Comparison of ENCODE assay signal across 8 cellular contexts in genomic region chr22:39243443-39244072, GRCh38. TPM values are rescaled to one million over a fixed set of nuclear protein-coding genes. Genes with fewer than 3 reads are reported as not detected.
DNase-seq lines count a peak whose midpoint lies in the region; ATAC-seq, FAIRE-seq and TF ChIP-seq lines count a peak whose summit lies in the region.

No MANE protein-coding gene starts in this region.

- no peaks in the 10 kb centered on the region for H3K27me3 Mint-ChIP-seq in Calu3 (ENCODE audit: unreplicated experiment)

- H3K4me3 Mint-ChIP-seq in Calu3 (ENCODE audit: low read depth, unreplicated experiment), result peak overlapping the region; percentile 96

- DNase-seq in Calu3 (no peak), RWPE1 (ENCODE audit: low spot score) (peak; percentile 33), epithelial cell of prostate (ENCODE audit: low read depth, low spot score) (no peak), neuronal stem cell (ENCODE audit: low spot score) (no peak), islet precursor cell (no peak), Kasumi-1 (lab: John Stamatoyannopoulos, UW) (no peak), small intestine (no peak)

- H3K9ac ChIP-seq in neuronal stem cell (ENCODE audit: low read depth, low read length, poor library complexity), result peak overlapping the region; percentile 88

- FAIRE-seq in small intestine (lab: Jason Lieb, UNC), result no peak

- peak overlapping the region; percentile 54 to 83 for H3K4me3 ChIP-seq in neuronal stem cell (ENCODE audit: low read length in 2 of 2)
- H3K4me3 ChIP-seq in small intestine (ENCODE audit: low read depth in 1 of 2, low read length in 2 of 2), result peak overlapping the region in 1 of 2 donors; percentile 24

- peak overlapping the region; percentile 86 for H2AK5ac ChIP-seq in neuronal stem cell (ENCODE audit: low read depth, low read length)

- TF ChIP-seq CTCF in Calu3 (IDR thresholded peaks at IDR 0.05; ENCODE audit: unreplicated experiment) (no peak), RWPE1 (conservative IDR thresholded peaks at IDR 0.05; ENCODE audit: low read depth) (no peak)

- peak overlapping the region; percentile 90 for H3K27ac ChIP-seq in RWPE1
- peak overlapping the region; percentile 76 for H3K27ac ChIP-seq in epithelial cell of prostate
- no peak overlapping the region for H3K27ac ChIP-seq in neuronal stem cell (replicated peaks; ENCODE audit: low read length)
- H3K27ac ChIP-seq in small intestine (ENCODE audit: low read depth in 1 of 2, low read length in 1 of 2), result peak overlapping the region in 1 of 2 donors; percentile 52

- POLR2A ChIA-PET in RWPE1 (lab: Yijun Ruan, JAX; ENCODE audit: low non-redundant PET), result no interaction called here

- no peak overlapping the region for H4K8ac ChIP-seq in neuronal stem cell (ENCODE audit: low read depth, low read length)

- H2BK12ac ChIP-seq in neuronal stem cell (ENCODE audit: low read length), result peak overlapping the region; percentile 86

- peaks cover 54% of the 10 kb centered on the region for H3K4me1 Mint-ChIP-seq in Calu3 (ENCODE audit: low read depth, unreplicated experiment)

- H3K36me3 ChIP-seq in neuronal stem cell (replicated peaks in 1 of 2; ENCODE audit: control insufficient read depth in 2 of 2, insufficient read depth in 2 of 2, low read length in 2 of 2) (no peaks in the 10 kb centered on the region), small intestine (ENCODE audit: control insufficient read depth in 2 of 2, insufficient read depth in 2 of 2, low read length in 2 of 2) (no peaks in the 10 kb centered on the region)

- peak overlapping the region; percentile 12 for H3K14ac ChIP-seq in neuronal stem cell (ENCODE audit: low read length)

- intact Hi-C loops in Calu3 (cut with micrococcal nuclease; ENCODE audit: unreplicated experiment), result loop anchor here (5.0 to 10.0 kb wide), 2 partner anchors 49 to 69 kb away; no protein-coding TSS in a partner anchor

- H3K23ac ChIP-seq in neuronal stem cell (ENCODE audit: low read depth, low read length, poor library complexity), result peak overlapping the region; percentile 62

- no peak for ATAC-seq in GM21526 (IDR thresholded peaks at IDR 0.05; ENCODE audit: low FRiP score, unreplicated experiment)

- BruUV-seq in Calu3 (replicated peaks; lab: Mats Ljungman, UMichigan), result no TSS peak

- H4K91ac ChIP-seq in neuronal stem cell (ENCODE audit: low read depth, low read length, poor library complexity), result no peak overlapping the region

- H3K18ac ChIP-seq in neuronal stem cell (ENCODE audit: low read length), result peak overlapping the region; percentile 96

- H3K79me1 ChIP-seq in neuronal stem cell (ENCODE audit: low read depth, low read length), result no peaks in the 10 kb centered on the region

- peak overlapping the region; percentile 84 for H2BK120ac ChIP-seq in neuronal stem cell (ENCODE audit: low read depth, low read length)

- peak overlapping the region; percentile 98 for H2BK15ac ChIP-seq in neuronal stem cell (ENCODE audit: low read length)

- H3K27me3 ChIP-seq in neuronal stem cell (ENCODE audit: control insufficient read depth in 3 of 3, insufficient read depth in 3 of 3, low read depth in 1 of 3, low read length in 3 of 3), result peaks cover 16 to 57% (median 22%) of the 10 kb centered on the region in 3 experiments
- peaks cover 18 to 20% of the 10 kb centered on the region in 2 donors for H3K27me3 ChIP-seq in small intestine (ENCODE audit: control insufficient read depth in 2 of 2, insufficient read depth in 2 of 2, low read length in 2 of 2)

- H3K27ac Mint-ChIP-seq in Calu3 (ENCODE audit: unreplicated experiment), result peak overlapping the region; percentile 93

- H3K4me1 ChIP-seq in neuronal stem cell (ENCODE audit: control insufficient read depth in 2 of 2, insufficient read depth in 1 of 2, low read depth in 1 of 2, low read length in 2 of 2) (peaks cover 18 to 38% of the 10 kb centered on the region in 2 donors), small intestine (ENCODE audit: control insufficient read depth in 2 of 2, insufficient read depth in 1 of 2, low read depth in 1 of 2, low read length in 1 of 2) (peaks cover 0 to 6% of the 10 kb centered on the region in 2 donors)

- peak overlapping the region; percentile 88 for H2AFZ ChIP-seq in neuronal stem cell (ENCODE audit: low read length)

- CTCF ChIA-PET in Calu3 (lab: Charles Lee), result no interaction called here
- CTCF ChIA-PET in RWPE1 (lab: Yijun Ruan, JAX), result interaction anchor here (0.6 to 1.2 kb wide), 2 partner anchors 49 to 66 kb away, joined by 3 to 5 read pairs; no protein-coding TSS in a partner anchor

- peak overlapping the region; percentile 83 for H3K4me2 ChIP-seq in neuronal stem cell (ENCODE audit: insufficient read depth, low read length, poor library complexity, severe bottlenecking)

- no peaks in the 10 kb centered on the region for H3K9me3 Mint-ChIP-seq in Calu3 (ENCODE audit: low read depth, unreplicated experiment)

- H3K36me3 Mint-ChIP-seq in Calu3 (ENCODE audit: insufficient read depth, unreplicated experiment), result peaks cover 68% of the 10 kb centered on the region

- H2BK5ac ChIP-seq in neuronal stem cell (ENCODE audit: low read length), result peak overlapping the region; percentile 62

- no peak overlapping the region for H3K4ac ChIP-seq in neuronal stem cell (ENCODE audit: low read length)

- no CpG with 5 or more reads among the region's 55 CpGs for WGBS in neuronal stem cell (ENCODE audit: extremely low coverage in 2 of 2, insufficient read length in 2 of 2, insufficient replicate concordance in 1 of 2), 2 donors
- 1 to 2% (median 1%) methylated on average over 40 to 55 of the region's 55 CpGs for WGBS in small intestine, 3 donors

- no peaks in the 10 kb centered on the region for H3K9me3 ChIP-seq in neuronal stem cell (replicated peaks in 1 of 2; ENCODE audit: control insufficient read depth in 2 of 2, insufficient read depth in 1 of 2, low read depth in 1 of 2, low read length in 2 of 2)
- H3K9me3 ChIP-seq in small intestine (ENCODE audit: control insufficient read depth, low read depth), result no peaks in the 10 kb centered on the region

RNA-seq across cellular contexts. Expression of gene PDGFB, which starts 1.2 kb away (rescaled TPM):
- total RNA-seq in Calu3 (2022), result 12.1 and 25.9 TPM in 2 replicates
- polyA plus RNA-seq in neuronal stem cell (2013, experiment 1 of 2), result 2.6 TPM
- polyA plus RNA-seq in neuronal stem cell (2013, experiment 2 of 2), result 2.8 TPM
- polyA plus RNA-seq in small intestine, result 1 to 10 TPM in 1 of 3 donors, under 1 TPM in 2; 0.22 to 7.5 (median 0.54) TPM
